In the genomic region with DNA sequence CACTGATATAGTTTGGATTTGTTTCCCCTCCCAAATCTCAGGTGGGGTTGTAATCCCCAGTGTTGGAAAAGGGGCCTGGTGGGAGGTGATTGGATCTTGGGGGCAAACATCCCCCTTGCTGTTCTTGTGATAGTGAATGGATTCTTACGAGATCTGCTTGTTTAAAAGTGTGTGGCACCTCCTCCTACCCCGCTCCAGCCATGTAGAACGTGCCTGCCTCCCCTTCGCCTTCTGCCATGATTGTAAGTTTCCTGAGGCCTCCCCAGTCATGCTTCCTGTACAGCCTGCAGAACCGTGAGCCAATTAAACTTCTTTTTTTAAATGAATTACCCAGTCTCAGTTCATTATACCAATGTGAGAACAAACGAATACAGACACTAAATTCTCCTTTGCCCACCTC, we compare ENCODE assay signal across 30 cellular contexts. TPM values are rescaled to one million over a fixed set of nuclear protein-coding genes. Genes with fewer than 3 reads are reported as not detected.
DNase-seq lines count a peak whose midpoint lies in the region; ATAC-seq, FAIRE-seq and TF ChIP-seq lines count a peak whose summit lies in the region.
"Had no signal": no experiment of that assay in that cellular context is flagged by ENCODE, and none has a peak within 500 bp of the region (broad histone marks: within the 10 kb centered on the region; RNA-seq: fewer than 3 reads in every experiment).

No MANE protein-coding gene starts in this region.

- no peak for TF ChIP-seq POLR2A in K562 (conservative IDR thresholded peaks at IDR 0.05)
- TF ChIP-seq POLR2A in spleen (IDR thresholded peaks at IDR 0.05): no peak

- no peak for TF ChIP-seq CTCF in VCaP (conservative IDR thresholded peaks at IDR 0.05)
- TF ChIP-seq CTCF in K562 (IDR thresholded peaks at IDR 0.05 in 2 of 3, conservative IDR thresholded peaks at IDR 0.05 in 1 of 3; ENCODE audit: insufficient read depth in 2 of 3, low read depth in 1 of 3, low read length in 3 of 3): no peak
- no peak for TF ChIP-seq CTCF in spleen (IDR thresholded peaks at IDR 0.05 in 8 of 11, conservative IDR thresholded peaks at IDR 0.05 in 3 of 11)
- no peak for TF ChIP-seq CTCF in ascending aorta (IDR thresholded peaks at IDR 0.05)

- no peak for TF ChIP-seq EP300 in K562 (IDR thresholded peaks at IDR 0.05; ENCODE audit: low read length)

- no TSS peak for BruUV-seq in K562 (replicated peaks; lab: Mats Ljungman, UMichigan)

- no peak overlapping the region for H2AFZ ChIP-seq in K562 (ENCODE audit: low read depth, low read length)

- DNase-seq in K562 (ENCODE audit: extremely low read depth in 1 of 4, low spot score in 3 of 4) (no peak), spleen (peak; percentile 6), ascending aorta (ENCODE audit: low spot score in 2 of 2) (no peak)
- DNase-seq: 8988T; ACHN; BE2C; C1 segment of cervical spinal cord; CD4-positive, alpha-beta memory T cell; CD4-positive, CD25-positive, alpha-beta regulatory T cell; CD8-positive, alpha-beta memory T cell; COR-L47; DMS 273 treated with DMSO at 0.1 percent for 48 hours; DMS153; DMS53; DMS79; DND-41; EL; GDM1 had no signal

- intact Hi-C loops in K562 (cut with micrococcal nuclease) (no loop called here), spleen (cut with DNase I; ENCODE audit: low total_unique reads) (no loop called here), ascending aorta (cut with DNase I) (loop anchor here (5.0 kb wide), 1 partner anchor 389 kb away; no protein-coding TSS in a partner anchor)

- CTCF ChIA-PET in K562 (lab: Yijun Ruan, JAX; ENCODE audit: low intra/inter-chr PET ratio): interaction anchor here (0.6 kb wide), 1 partner anchor 95 kb away, joined by 5 read pairs; no protein-coding TSS in a partner anchor

- no peak for FAIRE-seq in K562 (lab: Jason Lieb, UNC)
- FAIRE-seq: A204.1, GM12878, GM12892, GM18507, GM19239 had no signal

- in situ Hi-C loops in K562 (cut with MboI): no loop called here

- no peaks in the 10 kb centered on the region for H3K27me3 ChIP-seq in K562 (ENCODE audit: control insufficient read depth in 2 of 2, insufficient read depth in 2 of 2, low read length in 2 of 2)
- peaks cover 0 to 49% (median 0%) of the 10 kb centered on the region in 7 donors for H3K27me3 ChIP-seq in spleen (replicated peaks in 1 of 7)
- H3K27me3 ChIP-seq in ascending aorta: no peaks in the 10 kb centered on the region
- H3K27me3 ChIP-seq: BE2C, BLaER1 had no signal

- no peak for TF ChIP-seq RAD21 in K562 (CRISPR knock-in tag; conservative IDR thresholded peaks at IDR 0.05 in 1 of 2, IDR thresholded peaks at IDR 0.05 in 1 of 2)

- H3K36me3 ChIP-seq in K562 (ENCODE audit: control insufficient read depth, insufficient read depth, low read length) (no peaks in the 10 kb centered on the region), spleen (no peaks in the 10 kb centered on the region), ascending aorta (no peaks in the 10 kb centered on the region)
- H3K36me3 ChIP-seq: BE2C, BLaER1 had no signal

- H3K4me3 ChIP-seq in K562 (no peak overlapping the region), spleen (no peak overlapping the region), ascending aorta (no peak overlapping the region)
- H3K4me3 ChIP-seq: BLaER1, GM12878 had no signal

- no peak for ATAC-seq in K562
- no peak for ATAC-seq in GM19023 (IDR thresholded peaks at IDR 0.05; ENCODE audit: unreplicated experiment)
- ATAC-seq: GM12878 had no signal

- H3K79me2 ChIP-seq in K562 (ENCODE audit: control insufficient read depth, insufficient read depth, low read length): no peaks in the 10 kb centered on the region

- H3K9me3 ChIP-seq in K562 (replicated peaks; ENCODE audit: control insufficient read depth, insufficient read depth, low read depth, low read length) (peaks cover 1% of the 10 kb centered on the region; the same call in 1 of the 2 replicates), spleen (peaks cover 0 to 30% (median 25%) of the 10 kb centered on the region in 8 donors), ascending aorta (peaks cover 0 to 8% of the 10 kb centered on the region in 2 donors)
- H3K9me3 ChIP-seq: BE2C had no signal

- H3K27ac ChIP-seq in VCaP (peak overlapping the region; percentile 85), K562 (ENCODE audit: extremely low read depth, low read depth, low read length) (no peak overlapping the region), spleen (no peak overlapping the region), ascending aorta (no peak overlapping the region)
- H3K27ac ChIP-seq: BLaER1 had no signal

- POLR2A ChIA-PET in K562 (lab: Yijun Ruan, JAX): no interaction called here

- H3K4me1 ChIP-seq in K562 (replicated peaks in 1 of 2; ENCODE audit: control insufficient read depth in 2 of 2, insufficient read depth in 2 of 2, low read length in 2 of 2): peaks cover 0 to 7% of the 10 kb centered on the region in 2 experiments; a peak in 2 of 5 replicates
- no peaks in the 10 kb centered on the region for H3K4me1 ChIP-seq in spleen
- H3K4me1 ChIP-seq in ascending aorta: no peaks in the 10 kb centered on the region
- H3K4me1 ChIP-seq: BE2C had no signal

- H3K9ac ChIP-seq in K562 (ENCODE audit: insufficient read depth in 1 of 2, low read depth in 2 of 2, low read length in 2 of 2): no peak overlapping the region
- H3K9ac ChIP-seq: BLaER1 had no signal

- H3K4me2 ChIP-seq in K562 (ENCODE audit: insufficient read depth, low read length): no peak overlapping the region
- H3K4me2 ChIP-seq: BLaER1 had no signal

- WGBS in K562 (ENCODE audit: insufficient coverage, low coverage, missing lambda C conversion rate): 19% methylated on average over 6 of the region's 6 CpGs
- 35 to 78% (median 55%) methylated on average over 6 of the region's 6 CpGs for whole genome bisulfite sequencing in spleen, 5 donors

- no peaks in the 10 kb centered on the region for H4K20me1 ChIP-seq in K562 (replicated peaks; ENCODE audit: control insufficient read depth, insufficient read depth, low read length)
- H4K20me1 ChIP-seq: BLaER1 had no signal

- no peaks in the 10 kb centered on the region for H3K9me1 ChIP-seq in K562 (ENCODE audit: control insufficient read depth, insufficient read depth, low read length)

TF ChIP-seq in K562, 482 proteins besides CTCF, POLR2A, EP300 and RAD21:
- peak; percentile 91 for TF ChIP-seq ZNF431 (CRISPR knock-in tag; IDR thresholded peaks at IDR 0.05)
- TF ChIP-seq, protein P1, sequence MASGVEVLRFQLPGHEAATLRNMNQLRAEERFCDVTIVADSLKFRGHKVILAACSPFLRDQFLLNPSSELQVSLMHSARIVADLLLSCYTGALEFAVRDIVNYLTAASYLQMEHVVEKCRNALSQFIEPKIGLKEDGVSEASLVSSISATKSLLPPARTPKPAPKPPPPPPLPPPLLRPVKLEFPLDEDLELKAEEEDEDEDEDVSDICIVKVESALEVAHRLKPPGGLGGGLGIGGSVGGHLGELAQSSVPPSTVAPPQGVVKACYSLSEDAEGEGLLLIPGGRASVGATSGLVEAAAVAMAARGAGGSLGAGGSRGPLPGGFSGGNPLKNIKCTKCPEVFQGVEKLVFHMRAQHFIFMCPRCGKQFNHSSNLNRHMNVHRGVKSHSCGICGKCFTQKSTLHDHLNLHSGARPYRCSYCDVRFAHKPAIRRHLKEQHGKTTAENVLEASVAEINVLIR (CRISPR knock-in tag; IDR thresholded peaks at IDR 0.05): no peak

RNA-seq across cellular contexts. Expression of a gene that starts 26.7 kb away (rescaled TPM):
- total RNA-seq in K562 (2011; cell fraction: chromatin; rRNA removed; ENCODE audit: low replicate concordance): 0.30 and 0.76 TPM in 2 replicates
- 0.83 and 0.92 TPM in 2 replicates for total RNA-seq in K562 (2011; cell fraction: nucleolus; rRNA removed)
- total RNA-seq in K562 (2011; cell fraction: nucleoplasm; rRNA removed): 0.53 and 0.81 TPM in 2 replicates
- 0.09 and 0.16 TPM in 2 replicates for total RNA-seq in K562 (2014; rRNA removed)
- total RNA-seq in K562 (2014; rRNA removed; fragmentation: Illumina TruSeq; extraction: Trizol): 0.13 and 0.25 TPM in 2 replicates
- 0.11 and 0.19 TPM in 2 replicates for total RNA-seq in K562 (2015; rRNA removed; fragmentation: Illumina TruSeq; extraction: Trizol)
- total RNA-seq in K562 (2021): 0.60 and 0.69 TPM in 2 replicates
- 0.10 and 1.0 TPM in 2 replicates for polyA plus RNA-seq in K562 (2011; rRNA removed)
- polyA plus RNA-seq in K562 (2011; cell fraction: cytosol; rRNA removed): 0.42 and 0.81 TPM in 2 replicates
- polyA plus RNA-seq in K562 (2011; cell fraction: nucleus; rRNA removed): 0.44 and 0.51 TPM in 2 replicates
- polyA plus RNA-seq in K562 (2012): 0.49 and 0.79 TPM in 2 replicates
- polyA plus RNA-seq in K562 (2014; fragmentation: Illumina TruSeq; extraction: Trizol): 0.37 and 0.44 TPM in 2 replicates
- polyA plus RNA-seq in K562 (2014; fragmentation: Nextera tagmentation; extraction: Ambion mirVana): under 1 TPM; 0.06 to 0.07 TPM
- 0.16 and 0.20 TPM in 2 replicates for polyA plus RNA-seq in K562 (2014; rRNA removed)
- 0.39 TPM in 1 of 2 replicates, not detected in the other for polyA minus RNA-seq in K562 (2011; rRNA and poly(A)+ RNA removed)
- polyA minus RNA-seq in K562 (2011; cell fraction: cytosol; rRNA and poly(A)+ RNA removed): 1.5 TPM in 1 of 2 replicates, not detected in the other
- 0.13 and 0.89 TPM in 2 replicates for polyA minus RNA-seq in K562 (2011; cell fraction: nucleus; rRNA and poly(A)+ RNA removed)
- under 1 TPM in 4 of 7 donors, not detected in 3; 0.17 to 0.44 (median 0.27) TPM for total RNA-seq in spleen
- polyA plus RNA-seq in spleen: under 1 TPM; 0.03 to 0.08 (median 0.04) TPM
- total RNA-seq in ascending aorta: 3.0 TPM
- total RNA-seq: A673; CD4-positive, alpha-beta memory T cell; CD4-positive, CD25-positive, alpha-beta regulatory T cell; CD8-positive, alpha-beta memory T cell; G401; GM12878 had no signal
- polyA plus RNA-seq: AG04450; CD14-positive monocyte; CD4-positive, alpha-beta memory T cell; CD4-positive, CD25-positive, alpha-beta regulatory T cell; CD8-positive, alpha-beta memory T cell; GM12878 had no signal
